Comparison of ENCODE assay signal across 12 cellular contexts in the genomic region with DNA sequence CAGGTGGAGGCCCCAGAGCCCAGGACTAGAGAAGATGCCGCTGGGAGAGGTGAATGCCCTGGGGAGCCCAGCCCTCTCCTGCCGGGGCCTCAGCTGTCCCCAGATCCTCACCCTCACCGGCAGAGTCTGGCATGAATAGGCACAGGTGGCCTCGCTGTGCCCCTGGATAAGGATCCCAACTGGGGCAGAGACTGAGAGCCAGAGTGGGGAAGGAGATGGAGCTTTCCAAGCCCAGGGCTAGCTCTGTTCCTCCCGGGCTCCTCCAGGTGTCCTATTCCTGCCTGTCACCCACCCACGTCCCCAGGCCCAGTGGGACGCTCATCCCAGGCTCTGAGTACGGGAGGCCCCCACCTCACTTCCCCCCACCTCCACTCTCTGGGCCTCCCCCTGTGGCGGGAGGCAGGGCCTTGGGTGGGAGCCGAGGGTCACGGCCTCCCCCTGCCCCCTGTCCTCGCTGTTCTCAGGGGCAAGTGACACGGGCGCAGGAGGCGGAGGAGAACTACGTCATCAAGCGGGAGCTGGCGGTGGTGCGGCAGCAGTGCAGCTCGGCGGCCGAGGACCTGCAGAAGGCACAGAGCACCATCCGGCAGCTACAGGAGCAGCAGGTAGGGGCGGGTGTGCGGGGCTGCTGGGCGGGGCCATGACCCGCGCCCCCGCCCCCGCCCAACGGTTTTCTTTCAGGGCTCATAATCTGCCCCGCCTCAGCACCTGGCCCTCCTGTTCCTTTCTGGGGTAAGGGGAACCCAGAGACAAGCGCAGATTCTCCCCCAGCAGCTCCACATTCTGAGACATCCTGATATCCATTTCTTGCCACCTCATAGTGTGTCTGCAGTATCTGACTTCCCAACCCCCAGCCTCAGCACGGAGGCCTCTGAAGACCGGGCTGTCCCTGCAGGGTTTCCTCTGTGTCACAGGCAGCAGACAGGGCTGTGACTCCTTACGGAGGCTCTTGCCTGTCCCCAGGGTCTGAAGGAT. TPM values are rescaled to one million over a fixed set of nuclear protein-coding genes. Genes with fewer than 3 reads are reported as not detected.
DNase-seq lines count a peak whose midpoint lies in the region; ATAC-seq and TF ChIP-seq lines count a peak whose summit lies in the region.
"Had no signal": no experiment of that assay in that cellular context is flagged by ENCODE, and none has a peak within 500 bp of the region (broad histone marks: within the 10 kb centered on the region; RNA-seq: fewer than 3 reads in every experiment).

No MANE protein-coding gene starts in this region.

- H3K79me2 ChIP-seq in neural progenitor cell (ENCODE audit: low read depth): no peaks in the 10 kb centered on the region

- no peaks in the 10 kb centered on the region for H3K36me3 ChIP-seq in neural progenitor cell

- H4K20me1 ChIP-seq in neural progenitor cell (ENCODE audit: low read depth): peaks cover 28% of the 10 kb centered on the region

- H3K4me1 ChIP-seq in neural progenitor cell: peaks cover 13% of the 10 kb centered on the region

- TF ChIP-seq CTCF in GM13976 (IDR thresholded peaks at IDR 0.05; ENCODE audit: borderline replicate concordance, control extremely low read depth, extremely low read depth, insufficient read depth, missing control alignments) (no peak), neural progenitor cell (IDR thresholded peaks at IDR 0.05) (no peak)

- no peaks in the 10 kb centered on the region for H3K9me3 Mint-ChIP-seq in neural progenitor cell
- H3K9me3 Mint-ChIP-seq: activated naive CD8-positive, alpha-beta T cell treated with anti-CD3 and anti-CD28 coated beads, Interleukin-2, amount 50 U/mL, for 24 hours; stimulated activated naive CD8-positive, alpha-beta T cell treated with anti-CD3 and anti-CD28 coated beads, Interleukin-15, Interleukin-2, amounts not matched to agents 100 ng/mL and 50 ng/mL, for 24 hours; T-cell had no signal

- no peaks in the 10 kb centered on the region for H3K36me3 Mint-ChIP-seq in neural progenitor cell
- H3K36me3 Mint-ChIP-seq: T-cell had no signal

- ATAC-seq in HG03521 (IDR thresholded peaks at IDR 0.05; ENCODE audit: unreplicated experiment): no peak
- ATAC-seq: activated naive CD8-positive, alpha-beta T cell treated with anti-CD3 and anti-CD28 coated beads, Interleukin-2, amount 50 U/mL, for 24 hours had no signal

- H3F3A ChIP-seq in neural progenitor cell (ENCODE audit: low read depth): peaks cover 25% of the 10 kb centered on the region

- H3K27ac ChIP-seq in neural progenitor cell: no peak overlapping the region

- peak overlapping the region; percentile 47 for H3K4me3 ChIP-seq in neural progenitor cell

- peak overlapping the region; percentile 51 for H2AFZ ChIP-seq in neural progenitor cell (replicated peaks)

- H3K9ac ChIP-seq in neural progenitor cell: no peak overlapping the region

- in situ Hi-C loops in GM13976 (cut with MboI; ENCODE audit: low sequenced_read_pairs, unreplicated experiment): no loop called here

- H3K9me3 ChIP-seq in neural progenitor cell (ENCODE audit: low read depth): no peaks in the 10 kb centered on the region

- peaks cover 25% of the 10 kb centered on the region for H3K27me3 Mint-ChIP-seq in neural progenitor cell (ENCODE audit: insufficient read depth, low read depth)
- H3K27me3 Mint-ChIP-seq: stimulated activated naive CD8-positive, alpha-beta T cell treated with anti-CD3 and anti-CD28 coated beads, Interleukin-15, Interleukin-2, amounts not matched to agents 100 ng/mL and 50 ng/mL, for 24 hours had no signal

- H3K4me2 ChIP-seq in neural progenitor cell: peak overlapping the region; percentile 77

- DNase-seq in GM13976 (ENCODE audit: low spot score) (peak; percentile 69), NCI-H2107 (lab: John Stamatoyannopoulos, UW) (peak; percentile 35), ecto neural progenitor cell (ENCODE audit: low spot score) (peak; percentile 84), neural progenitor cell (ENCODE audit: low spot score) (peak; percentile 90), epidermal melanocyte (ENCODE audit: insufficient read length, low spot score) (no peak), activated gamma-delta T cell treated with Interleukin-2 at 50 U/mL for 16 hours (no peak)
- DNase-seq: activated naive CD8-positive, alpha-beta T cell treated with anti-CD3 and anti-CD28 coated beads, Interleukin-2, amount 50 U/mL, for 24 hours had no signal

- peaks cover 7% of the 10 kb centered on the region for H3K4me1 Mint-ChIP-seq in neural progenitor cell

- peak overlapping the region; percentile 38 for H3K4me3 Mint-ChIP-seq in neural progenitor cell
- H3K4me3 Mint-ChIP-seq: activated naive CD8-positive, alpha-beta T cell treated with anti-CD3 and anti-CD28 coated beads, Interleukin-2, amount 50 U/mL, for 24 hours; stimulated activated naive CD8-positive, alpha-beta T cell treated with anti-CD3 and anti-CD28 coated beads, Interleukin-15, Interleukin-2, amounts not matched to agents 100 ng/mL and 50 ng/mL, for 24 hours; T-cell had no signal

- H3K27me3 ChIP-seq in neural progenitor cell: peaks cover 80% of the 10 kb centered on the region

- no peak overlapping the region for H3K27ac Mint-ChIP-seq in neural progenitor cell
- H3K27ac Mint-ChIP-seq: activated naive CD8-positive, alpha-beta T cell treated with anti-CD3 and anti-CD28 coated beads, Interleukin-2, amount 50 U/mL, for 24 hours; stimulated activated naive CD8-positive, alpha-beta T cell treated with anti-CD3 and anti-CD28 coated beads, Interleukin-15, Interleukin-2, amounts not matched to agents 100 ng/mL and 50 ng/mL, for 24 hours; T-cell had no signal

RNA-seq across cellular contexts. Expression of gene PRR36, which starts 16.2 kb away (rescaled TPM):
- 0.07 and 2.8 TPM in 2 replicates for total RNA-seq in neural progenitor cell (ENCODE audit: low replicate concordance)
- total RNA-seq: lung microvascular endothelial cell had no signal

RNA-seq across cellular contexts. Expression of gene EVI5L, which starts 28.0 kb away (rescaled TPM):
- total RNA-seq in neural progenitor cell (ENCODE audit: low replicate concordance): 4.1 and 13.5 TPM in 2 replicates

RNA-seq across cellular contexts. Expression of gene LRRC8E, which starts 30.3 kb away (rescaled TPM):
- total RNA-seq in neural progenitor cell (ENCODE audit: low replicate concordance): 0.65 and 1.2 TPM in 2 replicates
- total RNA-seq: frontal cortex had no signal

RNA-seq across cellular contexts. Expression of gene MAP2K7, which starts 45.7 kb away (rescaled TPM):
- total RNA-seq in neural progenitor cell (ENCODE audit: low replicate concordance): 14.4 and 20.7 TPM in 2 replicates

RNA-seq across cellular contexts. Expression of gene TGFBR3L, which starts 56.6 kb away (rescaled TPM):
- 0.99 and 1.8 TPM in 2 replicates for total RNA-seq in neural progenitor cell (ENCODE audit: low replicate concordance)
- total RNA-seq: frontal cortex, lung microvascular endothelial cell had no signal

Comparison
In these comparisons a context has a peak if more than half of its experiments do, and no peak if none do; other contexts are left out.
1. DNase-seq: peak in GM13976 (single experiment), NCI-H2107 (single experiment), ecto neural progenitor cell (single experiment) and neural progenitor cell (single experiment); none in epidermal melanocyte (single experiment) and activated gamma-delta T cell treated with Interleukin-2 at 50 U/mL for 16 hours (single experiment).